ENCODE assay signal across 8 cellular contexts in genomic region chr15:95669146-95669922, GRCh38.
DNase-seq lines count a peak whose midpoint lies in the region; ATAC-seq lines count a peak whose summit lies in the region.

No MANE protein-coding gene starts in this region.

- H2BK15ac ChIP-seq in mesenchymal stem cell (ENCODE audit: low read depth, poor library complexity, severe bottlenecking) = no peak overlapping the region

- H3K14ac ChIP-seq in mesenchymal stem cell (ENCODE audit: low read length in 2 of 2) = peak overlapping the region in 1 of 2 experiments; percentile 42

- H3K9me2 ChIP-seq in GM23248 (ENCODE audit: insufficient read depth) = no peaks in the 10 kb centered on the region

- H4K8ac ChIP-seq in mesenchymal stem cell (ENCODE audit: low read length) = peak overlapping the region; percentile 70

- no peak overlapping the region for H2BK5ac ChIP-seq in mesenchymal stem cell (ENCODE audit: low read depth, low read length, poor library complexity, severe bottlenecking)

- peak overlapping the region in 1 of 2 experiments; percentile 4 for H2BK12ac ChIP-seq in mesenchymal stem cell (ENCODE audit: low read length in 2 of 2)

- H3K79me1 ChIP-seq in mesenchymal stem cell (replicated peaks; ENCODE audit: low read length, poor library complexity, severe bottlenecking) = no peaks in the 10 kb centered on the region

- H3K36me3 ChIP-seq in GM23248 (ENCODE audit: low read depth) (no peaks in the 10 kb centered on the region), mesenchymal stem cell (ENCODE audit: control insufficient read depth in 1 of 2, insufficient read depth in 2 of 2, low read depth in 1 of 2, low read length in 2 of 2) (no peaks in the 10 kb centered on the region)

- H3K23ac ChIP-seq in mesenchymal stem cell (ENCODE audit: low read length in 2 of 2) = no peak overlapping the region

- H3K27ac ChIP-seq in GM23248 = no peak overlapping the region
- H3K27ac ChIP-seq in mesenchymal stem cell (ENCODE audit: low read length, poor library complexity, severe bottlenecking) = no peak overlapping the region

- H3K4me2 ChIP-seq in GM23248 (ENCODE audit: unreplicated experiment) = peak overlapping the region; percentile 77
- H3K4me2 ChIP-seq in mesenchymal stem cell (ENCODE audit: low read length, poor library complexity, severe bottlenecking) = no peak overlapping the region

- H3K27me3 Mint-ChIP-seq in activated T-helper 17 cell treated with anti-CD3 and anti-CD28 coated beads, Interleukin-2, amount 50 U/mL, for 72 hours = no peaks in the 10 kb centered on the region

- peaks cover 4% of the 10 kb centered on the region for H3K9me3 Mint-ChIP-seq in activated T-helper 17 cell treated with anti-CD3 and anti-CD28 coated beads, Interleukin-2, amount 50 U/mL, for 72 hours

- H3K4me1 ChIP-seq in GM23248 (ENCODE audit: insufficient read depth) = no peaks in the 10 kb centered on the region
- H3K4me1 ChIP-seq in mesenchymal stem cell (ENCODE audit: control insufficient read depth, insufficient read depth, low read depth, low read length) = peaks cover 2% of the 10 kb centered on the region

- peak; percentile 12 for DNase-seq in GM03348 (ENCODE audit: low spot score)
- peak; percentile 18 for DNase-seq in GM23248
- peak; percentile 11 for DNase-seq in mesenchymal stem cell
- DNase-seq in SKM-1 treated with dmso at 0.1 percent for 144 hours (lab: John Stamatoyannopoulos, UW; ENCODE audit: unreplicated experiment) = no peak
- DNase-seq in stimulated activated naive CD8-positive, alpha-beta T cell treated with anti-CD3 and anti-CD28 coated beads, Interleukin-15, Interleukin-2, amounts not matched to agents 100 U/mL and 50 U/mL, for 24 hours = no peak
- no peak for DNase-seq in NCI-H2081 treated with DMSO at 0.1 percent for 48 hours (lab: John Stamatoyannopoulos, UW)

- peak; percentile 11 for ATAC-seq in activated T-helper 17 cell treated with anti-CD3 and anti-CD28 coated beads, Interleukin-2, amount 50 U/mL, for 72 hours (replicated peaks)
- ATAC-seq in stimulated activated naive CD8-positive, alpha-beta T cell treated with anti-CD3 and anti-CD28 coated beads, Interleukin-15, Interleukin-2, amounts not matched to agents 100 U/mL and 50 U/mL, for 24 hours = no peak
- no peak for ATAC-seq in HG03025 (IDR thresholded peaks at IDR 0.05; ENCODE audit: low FRiP score, unreplicated experiment)

- H3K27ac Mint-ChIP-seq in activated T-helper 17 cell treated with anti-CD3 and anti-CD28 coated beads, Interleukin-2, amount 50 U/mL, for 72 hours = no peak overlapping the region

- peak overlapping the region; percentile 9 for H4K91ac ChIP-seq in mesenchymal stem cell (ENCODE audit: low read length)

- no peaks in the 10 kb centered on the region for H3K4me1 Mint-ChIP-seq in activated T-helper 17 cell treated with anti-CD3 and anti-CD28 coated beads, Interleukin-2, amount 50 U/mL, for 72 hours

- peak overlapping the region; percentile 34 for H3K4me3 Mint-ChIP-seq in activated T-helper 17 cell treated with anti-CD3 and anti-CD28 coated beads, Interleukin-2, amount 50 U/mL, for 72 hours

- WGBS in GM23248 (ENCODE audit: low coverage in 1 of 2, low lambda C conversion rate in 2 of 2, missing lambda C conversion rate in 2 of 2), 2 experiments = 26 to 33% methylated on average over 10 of the region's 10 CpGs
- 85% methylated on average over 10 of the region's 10 CpGs for WGBS in mesenchymal stem cell

- no peaks in the 10 kb centered on the region for H3K79me2 ChIP-seq in GM23248 (ENCODE audit: insufficient read depth)

- peak overlapping the region in 1 of 2 experiments; percentile 65 for H3K4ac ChIP-seq in mesenchymal stem cell (ENCODE audit: low read depth in 1 of 2, low read length in 2 of 2)

- H3K36me3 Mint-ChIP-seq in activated T-helper 17 cell treated with anti-CD3 and anti-CD28 coated beads, Interleukin-2, amount 50 U/mL, for 72 hours (ENCODE audit: low read depth) = no peaks in the 10 kb centered on the region

- peak overlapping the region; percentile 59 for H3K4me3 ChIP-seq in GM23248
- H3K4me3 ChIP-seq in mesenchymal stem cell (ENCODE audit: insufficient read depth in 1 of 2, low read depth in 1 of 2, low read length in 2 of 2) = peak overlapping the region in 1 of 2 experiments; percentile 68

- H3K27me3 ChIP-seq in GM23248 (replicated peaks; ENCODE audit: insufficient read depth) (no peaks in the 10 kb centered on the region), mesenchymal stem cell (ENCODE audit: control insufficient read depth in 1 of 2, insufficient read depth in 1 of 2, low read length in 2 of 2) (no peaks in the 10 kb centered on the region)

- H3K18ac ChIP-seq in mesenchymal stem cell (ENCODE audit: low read depth in 1 of 2, low read length in 2 of 2) = peak overlapping the region in 1 of 2 experiments; percentile 67

- H4K20me1 ChIP-seq in GM23248 (ENCODE audit: insufficient read depth) = no peaks in the 10 kb centered on the region

- H2AFZ ChIP-seq in GM23248 (peak overlapping the region; percentile 85), mesenchymal stem cell (ENCODE audit: low read depth, low read length) (no peak overlapping the region)

- H3F3A ChIP-seq in GM23248 (ENCODE audit: insufficient read depth) = no peaks in the 10 kb centered on the region

- no peak overlapping the region for H2BK120ac ChIP-seq in mesenchymal stem cell (ENCODE audit: low read depth, low read length)

- in situ Hi-C loops in GM23248 (cut with MboI) = no loop called here

- H3K9ac ChIP-seq in GM23248 = peak overlapping the region; percentile 44
- H3K9ac ChIP-seq in mesenchymal stem cell (ENCODE audit: low read length) = peak overlapping the region; percentile 86

- no peak overlapping the region for H2AK5ac ChIP-seq in mesenchymal stem cell (ENCODE audit: low read length, severe bottlenecking)

- H3K9me3 ChIP-seq in GM23248 (ENCODE audit: low read depth) = no peaks in the 10 kb centered on the region
- no peaks in the 10 kb centered on the region for H3K9me3 ChIP-seq in mesenchymal stem cell (ENCODE audit: control insufficient read depth, low read length)

Comparison
In these comparisons a context has a peak if more than half of its experiments do, and no peak if none do; other contexts are left out.
1. DNase-seq: peak in GM03348 (single experiment), GM23248 (single experiment) and mesenchymal stem cell (single experiment); none in SKM-1 treated with dmso at 0.1 percent for 144 hours (single experiment), stimulated activated naive CD8-positive, alpha-beta T cell treated with anti-CD3 and anti-CD28 coated beads, Interleukin-15, Interleukin-2, amounts not matched to agents 100 U/mL and 50 U/mL, for 24 hours (single experiment) and NCI-H2081 treated with DMSO at 0.1 percent for 48 hours (single experiment).